In the genomic region with DNA sequence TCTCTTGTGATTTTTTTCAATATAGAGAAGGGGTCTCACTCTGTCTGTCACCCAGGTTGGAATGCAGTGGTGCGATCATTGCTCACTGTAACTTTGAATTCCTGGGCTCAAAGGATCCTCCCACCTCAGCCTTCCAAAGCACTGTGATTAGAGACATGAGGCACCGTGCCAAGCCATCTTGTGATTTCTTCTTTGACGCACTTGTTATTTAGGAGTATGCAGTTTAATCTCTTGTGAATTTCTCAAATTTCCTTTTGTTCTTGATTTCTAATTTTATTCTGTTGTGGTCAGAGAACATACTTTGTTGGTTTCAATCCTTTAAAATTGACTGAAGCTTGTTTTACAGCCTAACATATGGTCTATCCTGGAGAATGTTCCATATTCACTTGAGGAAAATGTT, we compare ENCODE assay signal across 25 cellular contexts. TPM values are rescaled to one million over a fixed set of nuclear protein-coding genes. Genes with fewer than 3 reads are reported as not detected.
DNase-seq lines count a peak whose midpoint lies in the region; ATAC-seq and TF ChIP-seq lines count a peak whose summit lies in the region.
"Had no signal": no experiment of that assay in that cellular context is flagged by ENCODE, and none has a peak within 500 bp of the region (broad histone marks: within the 10 kb centered on the region; RNA-seq: fewer than 3 reads in every experiment).

No MANE protein-coding gene starts in this region.

- no peaks in the 10 kb centered on the region for H3K36me3 Mint-ChIP-seq in activated T-helper 1 cell treated with anti-CD3 and anti-CD28 coated beads, Interleukin-12 subunit alpha, Interleukin-12 subunit beta, Interleukin-2, Interleukin-4 antibody, amounts not matched to agents 30 ng/mL and 10 ng/mL and 1 ng/mL, durations not matched to agents 14 hours and 24 hours and 36 hours (ENCODE audit: low read depth)
- H3K36me3 Mint-ChIP-seq in endothelial cell (ENCODE audit: low read depth, unreplicated experiment), result no peaks in the 10 kb centered on the region
- H3K36me3 Mint-ChIP-seq: neural progenitor cell had no signal

- POLR2A ChIA-PET in A673 (lab: Charles Lee; ENCODE audit: low non-redundant PET), result no interaction called here

- no peaks in the 10 kb centered on the region for H3K9me3 Mint-ChIP-seq in activated T-helper 1 cell treated with anti-CD3 and anti-CD28 coated beads, Interleukin-12 subunit alpha, Interleukin-12 subunit beta, Interleukin-2, Interleukin-4 antibody, amounts not matched to agents 30 ng/mL and 10 ng/mL and 1 ng/mL, durations not matched to agents 14 hours and 24 hours and 36 hours
- H3K9me3 Mint-ChIP-seq in endothelial cell (ENCODE audit: unreplicated experiment), result no peaks in the 10 kb centered on the region
- H3K9me3 Mint-ChIP-seq: activated naive CD8-positive, alpha-beta T cell treated with anti-CD3 and anti-CD28 coated beads, Interleukin-2, amount 50 U/mL, for 24 hours; neural progenitor cell; stimulated activated naive CD8-positive, alpha-beta T cell treated with anti-CD3 and anti-CD28 coated beads, Interleukin-15, Interleukin-2, amounts not matched to agents 100 ng/mL and 50 ng/mL, for 24 hours had no signal

- H3K4me3 Mint-ChIP-seq in activated T-helper 1 cell treated with anti-CD3 and anti-CD28 coated beads, Interleukin-12 subunit alpha, Interleukin-12 subunit beta, Interleukin-2, Interleukin-4 antibody, amounts not matched to agents 30 ng/mL and 10 ng/mL and 1 ng/mL, durations not matched to agents 14 hours and 24 hours and 36 hours, result no peak overlapping the region
- no peak overlapping the region for H3K4me3 Mint-ChIP-seq in endothelial cell (ENCODE audit: unreplicated experiment)
- H3K4me3 Mint-ChIP-seq: activated naive CD8-positive, alpha-beta T cell treated with anti-CD3 and anti-CD28 coated beads, Interleukin-2, amount 50 U/mL, for 24 hours; neural progenitor cell; stimulated activated naive CD8-positive, alpha-beta T cell treated with anti-CD3 and anti-CD28 coated beads, Interleukin-15, Interleukin-2, amounts not matched to agents 100 ng/mL and 50 ng/mL, for 24 hours; T-helper 17 cell had no signal

- CTCF ChIA-PET in A673 (lab: Charles Lee), result no interaction called here

- peak; percentile 78 for DNase-seq in A673 (ENCODE audit: low spot score)
- peak; percentile 57 for DNase-seq in LHCN-M2 (ENCODE audit: low read depth)
- DNase-seq in fibroblast of mammary gland (ENCODE audit: low read depth), result peak; percentile 46
- DNase-seq in ovary, result peak in 4 of 5 donors; percentile 42 to 47 (median 44)
- no peak for DNase-seq in activated T-helper 1 cell treated with anti-CD3 and anti-CD28 coated beads, Interleukin-12 subunit alpha, Interleukin-12 subunit beta, Interleukin-2, Interleukin-4 antibody, amounts not matched to agents 30 ng/mL and 10 ng/mL and 1 ng/mL, durations not matched to agents 14 hours and 24 hours and 36 hours (ENCODE audit: low spot score)
- no peak for DNase-seq in endothelial cell (ENCODE audit: low spot score)
- DNase-seq: activated effector memory CD4-positive, alpha-beta T cell treated with anti-CD3 and anti-CD28 coated beads, Interleukin-2, amount 50 U/mL, for 16 hours; activated naive CD8-positive, alpha-beta T cell treated with anti-CD3 and anti-CD28 coated beads, Interleukin-2, amount 50 U/mL, for 24 hours; brain microvascular endothelial cell; Caco-2; kidney glomerular epithelial cell; MG63; NCI-H2081; T-helper 17 cell; tibial artery had no signal

- no peak for TF ChIP-seq POLR2A in ovary (IDR thresholded peaks at IDR 0.05)

- H3K4me1 ChIP-seq in A673 (ENCODE audit: insufficient read depth, low read length, poor library complexity, severe bottlenecking), result peaks cover 5% of the 10 kb centered on the region
- H3K4me1 ChIP-seq in ovary (ENCODE audit: insufficient read depth), result no peaks in the 10 kb centered on the region
- H3K4me1 ChIP-seq: neural progenitor cell, tibial artery had no signal

- H3K9me3 ChIP-seq in A673 (ENCODE audit: low read depth, low read length, poor library complexity, severe bottlenecking), result no peaks in the 10 kb centered on the region
- no peaks in the 10 kb centered on the region for H3K9me3 ChIP-seq in ovary
- H3K9me3 ChIP-seq: MG63, tibial artery had no signal

- no peak overlapping the region for H3K4me3 ChIP-seq in A673 (ENCODE audit: low read depth, low read length, poor library complexity, severe bottlenecking)
- H3K4me3 ChIP-seq in fibroblast of mammary gland (ENCODE audit: control insufficient read depth, low read depth, low read length), result no peak overlapping the region
- no peak overlapping the region for H3K4me3 ChIP-seq in ovary
- H3K4me3 ChIP-seq: GM12878, K562, MG63, neural progenitor cell, tibial artery had no signal

- TF ChIP-seq CTCF in A673 (conservative IDR thresholded peaks at IDR 0.05; ENCODE audit: low read depth, low read length) (no peak), fibroblast of mammary gland (conservative IDR thresholded peaks at IDR 0.05; ENCODE audit: control insufficient read depth, insufficient read depth, low read depth, low read length) (no peak), ovary (IDR thresholded peaks at IDR 0.05) (no peak), endothelial cell (IDR thresholded peaks at IDR 0.05; ENCODE audit: unreplicated experiment) (no peak)

- peaks cover 30% of the 10 kb centered on the region for H3K27me3 Mint-ChIP-seq in activated T-helper 1 cell treated with anti-CD3 and anti-CD28 coated beads, Interleukin-12 subunit alpha, Interleukin-12 subunit beta, Interleukin-2, Interleukin-4 antibody, amounts not matched to agents 30 ng/mL and 10 ng/mL and 1 ng/mL, durations not matched to agents 14 hours and 24 hours and 36 hours (ENCODE audit: insufficient read depth)
- H3K27me3 Mint-ChIP-seq in endothelial cell (ENCODE audit: unreplicated experiment), result no peaks in the 10 kb centered on the region

- BruUV-seq in A673 (replicated peaks; lab: Mats Ljungman, UMichigan), result no TSS peak

- ATAC-seq in GM18868 (IDR thresholded peaks at IDR 0.05; ENCODE audit: unreplicated experiment), result no peak
- ATAC-seq: activated naive CD8-positive, alpha-beta T cell treated with anti-CD3 and anti-CD28 coated beads, Interleukin-2, amount 50 U/mL, for 24 hours; GM12878; HCT116; K562; SK-N-SH treated with all-trans-retinoic acid at 6 μM for 48 hours; T-helper 17 cell had no signal

- no peaks in the 10 kb centered on the region for H3K27me3 ChIP-seq in A673 (replicated peaks; ENCODE audit: insufficient read depth, low read depth, low read length, poor library complexity)
- H3K27me3 ChIP-seq in ovary, result no peaks in the 10 kb centered on the region
- H3K27me3 ChIP-seq: brain microvascular endothelial cell, MG63, neural progenitor cell, tibial artery had no signal

- 26 to 43% (median 26%) methylated on average over 3 of the region's 3 CpGs for WGBS in ovary, 3 donors

- H3K36me3 ChIP-seq in A673 (ENCODE audit: insufficient read depth, low read length, poor library complexity, severe bottlenecking), result no peaks in the 10 kb centered on the region
- H3K36me3 ChIP-seq in ovary, result no peaks in the 10 kb centered on the region
- H3K36me3 ChIP-seq: brain microvascular endothelial cell, MG63, neural progenitor cell, tibial artery had no signal

- intact Hi-C loops in A673 (cut with micrococcal nuclease; ENCODE audit: unreplicated experiment), result no loop called here
- intact Hi-C loops in ovary (cut with DNase I), result no loop called here
- intact Hi-C loops in activated T-helper 1 cell treated with anti-CD3 and anti-CD28 coated beads, Interleukin-12 subunit alpha, Interleukin-12 subunit beta, Interleukin-2, Interleukin-4 antibody, amounts not matched to agents 30 ng/mL and 10 ng/mL and 1 ng/mL, durations not matched to agents 14 hours and 24 hours and 36 hours (cut with micrococcal nuclease), result no loop called here

- no peak overlapping the region for H3K27ac Mint-ChIP-seq in activated T-helper 1 cell treated with anti-CD3 and anti-CD28 coated beads, Interleukin-12 subunit alpha, Interleukin-12 subunit beta, Interleukin-2, Interleukin-4 antibody, amounts not matched to agents 30 ng/mL and 10 ng/mL and 1 ng/mL, durations not matched to agents 14 hours and 24 hours and 36 hours
- no peak overlapping the region for H3K27ac Mint-ChIP-seq in endothelial cell (ENCODE audit: unreplicated experiment)
- H3K27ac Mint-ChIP-seq: activated naive CD8-positive, alpha-beta T cell treated with anti-CD3 and anti-CD28 coated beads, Interleukin-2, amount 50 U/mL, for 24 hours; neural progenitor cell; T-helper 17 cell had no signal

- no peaks in the 10 kb centered on the region for H3K4me1 Mint-ChIP-seq in activated T-helper 1 cell treated with anti-CD3 and anti-CD28 coated beads, Interleukin-12 subunit alpha, Interleukin-12 subunit beta, Interleukin-2, Interleukin-4 antibody, amounts not matched to agents 30 ng/mL and 10 ng/mL and 1 ng/mL, durations not matched to agents 14 hours and 24 hours and 36 hours (ENCODE audit: low read depth)
- no peaks in the 10 kb centered on the region for H3K4me1 Mint-ChIP-seq in endothelial cell (ENCODE audit: unreplicated experiment)
- H3K4me1 Mint-ChIP-seq: activated naive CD8-positive, alpha-beta T cell treated with anti-CD3 and anti-CD28 coated beads, Interleukin-2, amount 50 U/mL, for 24 hours; neural progenitor cell; T-helper 17 cell had no signal

- no peak for TF ChIP-seq EP300 in ovary (IDR thresholded peaks at IDR 0.05)

- H3K27ac ChIP-seq in A673 (ENCODE audit: low read depth, low read length, poor library complexity, severe bottlenecking), result peak overlapping the region; percentile 70
- no peak overlapping the region for H3K27ac ChIP-seq in ovary
- H3K27ac ChIP-seq: brain microvascular endothelial cell, C4-2B, epithelial cell of prostate, neural progenitor cell, RWPE1, tibial artery had no signal

RNA-seq across cellular contexts. Expression of a gene that starts 14.5 kb away (rescaled TPM):
- total RNA-seq in A673 (2021), result 573 and 626 TPM in 2 replicates
- total RNA-seq in LHCN-M2 (2014; rRNA removed), result 204 and 212 TPM in 2 replicates
- 108 TPM for polyA plus RNA-seq in LHCN-M2 (2012)
- total RNA-seq in ovary, result 100 to 1,000 TPM in 6 of 7 donors, 10 to 100 TPM in 1; 91.0 to 200 (median 141) TPM
- 100 to 1,000 TPM in 1 of 2 donors, 10 to 100 TPM in 1; 53.9 to 113 TPM for polyA plus RNA-seq in ovary
- 210 and 226 TPM in 2 replicates for total RNA-seq in activated T-helper 1 cell treated with anti-CD3 and anti-CD28 coated beads, Interleukin-12 subunit alpha, Interleukin-12 subunit beta, Interleukin-2, Interleukin-4 antibody, amounts not matched to agents 30 ng/mL and 10 ng/mL and 1 ng/mL, durations not matched to agents 14 hours and 24 hours and 36 hours
- total RNA-seq in endothelial cell (ENCODE audit: unreplicated experiment), result 154 TPM

Comparison
In these comparisons a context has a peak if more than half of its experiments do, and no peak if none do; other contexts are left out.
1. DNase-seq: peak in A673 (single experiment), LHCN-M2 (single experiment), fibroblast of mammary gland (single experiment) and ovary (4 of 5); none in activated T-helper 1 cell treated with anti-CD3 and anti-CD28 coated beads, Interleukin-12 subunit alpha, Interleukin-12 subunit beta, Interleukin-2, Interleukin-4 antibody, amounts not matched to agents 30 ng/mL and 10 ng/mL and 1 ng/mL, durations not matched to agents 14 hours and 24 hours and 36 hours (single experiment) and endothelial cell (single experiment).